ENCODE assay signal across 7 cellular contexts in the genomic region with DNA sequence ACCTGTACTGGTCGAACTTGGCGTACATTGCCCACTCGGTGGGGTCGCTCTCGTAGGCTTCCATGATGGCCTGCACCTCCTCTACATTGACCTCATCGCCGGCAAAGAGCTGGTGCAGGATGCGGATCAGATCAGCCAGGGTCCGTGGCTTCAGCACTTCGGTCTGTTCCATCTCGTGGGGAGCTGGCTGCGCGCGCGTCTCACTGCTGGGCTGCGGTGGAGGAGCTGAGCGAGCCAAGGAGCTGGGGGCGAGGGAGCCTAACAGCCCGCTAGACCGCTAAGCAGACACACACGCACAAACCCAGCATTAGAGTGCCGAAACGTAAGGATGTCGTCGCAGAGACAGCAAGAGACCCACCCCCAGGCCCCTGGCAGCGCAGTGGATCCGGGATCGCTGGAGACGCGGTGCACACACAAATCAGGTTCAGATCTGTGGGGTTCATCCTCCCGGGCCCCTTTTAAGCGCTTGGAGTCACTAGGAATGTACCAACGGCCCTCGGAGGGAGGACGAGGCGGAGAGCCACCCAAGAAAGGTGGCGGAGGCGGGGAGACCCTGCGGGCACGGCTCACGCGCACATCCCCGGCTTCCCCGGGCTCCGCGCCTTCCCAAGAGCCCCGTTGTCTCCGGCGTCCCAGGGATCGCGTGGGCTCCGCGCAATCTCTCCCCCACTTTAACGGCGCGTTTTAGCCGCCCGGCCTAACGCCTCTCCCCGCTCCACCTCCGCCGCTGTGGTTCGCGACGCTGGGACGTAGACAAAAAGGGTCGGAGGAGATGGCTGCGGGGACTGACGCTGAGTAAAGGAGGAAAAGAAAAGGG. TPM values are rescaled to one million over a fixed set of nuclear protein-coding genes. Genes with fewer than 3 reads are reported as not detected.
DNase-seq lines count a peak whose midpoint lies in the region; ATAC-seq and TF ChIP-seq lines count a peak whose summit lies in the region.

A gene (minus strand): TSS at position 434 of the 817 bp plus-strand sequence. CDS start 262 bp downstream, at position 172.

- DNase-seq in SJSA1 (ENCODE audit: low read depth in 1 of 2, low spot score in 2 of 2) (peak; percentile 61 to 74), caudate nucleus (lab: John Stamatoyannopoulos, UW) (peak in 58 of 61 donors; percentile 26 to 94 (median 75)), retina (peak; percentile 98), NCI-H1694 (lab: John Stamatoyannopoulos, UW) (no peak), OCI-LY7 (ENCODE audit: low spot score) (no peak)

- intact Hi-C loops in OCI-LY7 (cut with micrococcal nuclease; ENCODE audit: unreplicated experiment) = no loop called here

- no peak for TF ChIP-seq CTCF in OCI-LY7 (conservative IDR thresholded peaks at IDR 0.05; ENCODE audit: low read length)

- peak within 1 kb of the TSS; percentile 45 for H3K4me3 ChIP-seq in SJSA1
- H3K4me3 ChIP-seq in iPS-18c (ENCODE audit: insufficient read depth, low read depth, low read length) = peak within 1 kb of the TSS; percentile 91
- H3K4me3 ChIP-seq in OCI-LY7 (ENCODE audit: low read depth, low read length, poor library complexity, severe bottlenecking) = no peak within 1 kb of the TSS

- H3K9me2 ChIP-seq in OCI-LY7 (ENCODE audit: insufficient read depth, low read length) = no peaks in the 10 kb centered on the region

- H3K36me3 ChIP-seq in SJSA1 (no peaks in the 10 kb centered on the region), OCI-LY7 (ENCODE audit: insufficient read depth, low read length) (no peaks in the 10 kb centered on the region)

- no peaks in the 10 kb centered on the region for H3K79me2 ChIP-seq in OCI-LY7 (ENCODE audit: insufficient read depth, low read depth, low read length)

- ATAC-seq in GM21619 (IDR thresholded peaks at IDR 0.05; ENCODE audit: unreplicated experiment) = peak; percentile 53

- no peak within 1 kb of the TSS for H3K4me2 ChIP-seq in OCI-LY7 (ENCODE audit: low read length)

- no peak within 1 kb of the TSS for H2AFZ ChIP-seq in OCI-LY7 (ENCODE audit: low read length)

- H3K9me3 ChIP-seq in SJSA1 (replicated peaks) (no peaks in the 10 kb centered on the region), iPS-18c (ENCODE audit: control insufficient read depth, insufficient read depth, low read length) (no peaks in the 10 kb centered on the region), OCI-LY7 (ENCODE audit: low read length) (no peaks in the 10 kb centered on the region)

- H3K27me3 ChIP-seq in SJSA1 (replicated peaks) = peaks cover 40% of the 10 kb centered on the region

- H4K20me1 ChIP-seq in OCI-LY7 (ENCODE audit: insufficient read depth, low read length) = no peaks in the 10 kb centered on the region

- H3K4me1 ChIP-seq in SJSA1 (replicated peaks) = peaks cover 14% of the 10 kb centered on the region
- no peaks in the 10 kb centered on the region for H3K4me1 ChIP-seq in OCI-LY7 (ENCODE audit: insufficient read depth, low read length, poor library complexity, severe bottlenecking)

- BruUV-seq in OCI-LY7 (replicated peaks; lab: Mats Ljungman, UMichigan) = no TSS peak

- H3K27ac ChIP-seq in SJSA1 (0 out of 2 replicates have a peak within 1 kb of the TSS, but pooled peaks have one; percentile 32), caudate nucleus (ENCODE audit: low read depth, low read length) (peak within 1 kb of the TSS; percentile 89), OCI-LY7 (ENCODE audit: low read depth, low read length, poor library complexity, severe bottlenecking) (no peak within 1 kb of the TSS)

- POLR2A ChIA-PET in OCI-LY7 (lab: Charles Lee) = interaction anchor here (0.6 kb wide), 1 partner anchor 10 kb away, joined by 6 read pairs; no protein-coding TSS in a partner anchor

- CTCF ChIA-PET in OCI-LY7 (lab: Charles Lee; ENCODE audit: unreplicated experiment) = no interaction called here

RNA-seq across cellular contexts. Expression of the gene that starts here (rescaled TPM):
- 6.8 TPM in 2 replicates for total RNA-seq in SJSA1 (2014; rRNA removed; shearing (Covaris generic))
- not detected in 2 replicates for total RNA-seq in OCI-LY7 (2014; rRNA removed; shearing (Covaris generic))
- not detected in 2 replicates for total RNA-seq in OCI-LY7 (2022)

Comparison
In these comparisons a context has a peak if more than half of its experiments do, and no peak if none do; other contexts are left out.
1. DNase-seq: peak in SJSA1 (2 of 2), caudate nucleus (58 of 61) and retina (single experiment); none in NCI-H1694 (single experiment) and OCI-LY7 (single experiment).